In genomic region chr17:37230633-37231032, GRCh38 we compare ENCODE assay signal across 39 cellular contexts.
"Had no signal": no experiment of that assay in that cellular context is flagged by ENCODE, and none has a peak within 500 bp of the region (broad histone marks: within the 10 kb centered on the region; RNA-seq: fewer than 3 reads in every experiment).

No MANE protein-coding gene starts in this region.

- H3K27me3 Mint-ChIP-seq: activated B cell treated with CpG ODN at 0.5 μM for 24 hours; activated CD4-positive, alpha-beta memory T cell treated with anti-CD3 and anti-CD28 coated beads for 36 hours; activated CD4-positive, alpha-beta T cell treated with anti-CD3 and anti-CD28 coated beads, Interleukin-2, amount 10 ng/mL, durations not matched to agents 24 days and 14 days; activated CD8-positive, alpha-beta T cell treated with anti-CD3 and anti-CD28 coated beads for 36 hours; activated naive CD4-positive, alpha-beta T cell treated with anti-CD3 and anti-CD28 coated beads, Interleukin-2, amount 50 U/mL, for 24 hours; activated naive CD8-positive, alpha-beta T cell; activated naive CD8-positive, alpha-beta T cell treated with anti-CD3 and anti-CD28 coated beads, Interleukin-2, amount 10 ng/mL, durations not matched to agents 7 days and 5 days; activated naive CD8-positive, alpha-beta T cell treated with anti-CD3 and anti-CD28 coated beads, Interleukin-2, amount 50 U/mL, for 24 hours; activated T-helper 17 cell treated with anti-CD3 and anti-CD28 coated beads, Interleukin-2, amount 50 U/mL, for 72 hours; brain; central memory CD8-positive, alpha-beta T cell had no signal

- H3K27ac Mint-ChIP-seq: activated B cell treated with CpG ODN at 0.5 μM for 24 hours; activated CD4-positive, alpha-beta memory T cell treated with anti-CD3 and anti-CD28 coated beads for 36 hours; activated CD4-positive, alpha-beta T cell treated with anti-CD3 and anti-CD28 coated beads, Interleukin-2, amount 10 ng/mL, durations not matched to agents 24 days and 14 days; activated CD8-positive, alpha-beta T cell treated with anti-CD3 and anti-CD28 coated beads for 36 hours; activated naive CD4-positive, alpha-beta T cell treated with anti-CD3 and anti-CD28 coated beads for 36 hours; activated naive CD4-positive, alpha-beta T cell treated with anti-CD3 and anti-CD28 coated beads, Interleukin-2, amount 50 U/mL, for 24 hours; activated naive CD8-positive, alpha-beta T cell; activated naive CD8-positive, alpha-beta T cell treated with anti-CD3 and anti-CD28 coated beads, Interleukin-2, amount 10 ng/mL, durations not matched to agents 7 days and 5 days; activated naive CD8-positive, alpha-beta T cell treated with anti-CD3 and anti-CD28 coated beads, Interleukin-2, amount 50 U/mL, for 24 hours; activated T-cell treated with anti-CD3 and anti-CD28 coated beads, Interleukin-2, amount 50 U/mL, for 72 hours; activated T-helper 1 cell treated with anti-CD3 and anti-CD28 coated beads, Interleukin-12 subunit alpha, Interleukin-12 subunit beta, Interleukin-2, Interleukin-4 antibody, amounts not matched to agents 30 ng/mL and 10 ng/mL and 1 ng/mL, durations not matched to agents 14 hours and 24 hours and 36 hours; activated T-helper 17 cell treated with anti-CD3 and anti-CD28 coated beads, Interleukin-2, amount 50 U/mL, for 72 hours; brain; T-helper 1 cell treated with Interleukin-12 subunit alpha and Interleukin-12 subunit beta and Interleukin-4 antibody, amounts not matched to agents 30 μg/mL and 1 μg/mL, for 36 hours; T-helper 2 cell treated with Interferon-gamma antibody and Interleukin-4, amounts not matched to agents 5 μg/mL and 100 μg/mL, for 36 hours had no signal

- H3K9me3 ChIP-seq: ascending aorta had no signal

- H3K4me3 Mint-ChIP-seq: activated B cell treated with CpG ODN at 0.5 μM for 24 hours; activated CD4-positive, alpha-beta memory T cell treated with anti-CD3 and anti-CD28 coated beads for 36 hours; activated CD4-positive, alpha-beta T cell treated with anti-CD3 and anti-CD28 coated beads, Interleukin-2, amount 10 ng/mL, durations not matched to agents 24 days and 14 days; activated CD8-positive, alpha-beta T cell treated with anti-CD3 and anti-CD28 coated beads for 36 hours; activated naive CD4-positive, alpha-beta T cell treated with anti-CD3 and anti-CD28 coated beads for 36 hours; activated naive CD4-positive, alpha-beta T cell treated with anti-CD3 and anti-CD28 coated beads, Interleukin-2, amount 50 U/mL, for 24 hours; activated naive CD8-positive, alpha-beta T cell; activated naive CD8-positive, alpha-beta T cell treated with anti-CD3 and anti-CD28 coated beads, Interleukin-2, amount 10 ng/mL, durations not matched to agents 7 days and 5 days; activated naive CD8-positive, alpha-beta T cell treated with anti-CD3 and anti-CD28 coated beads, Interleukin-2, amount 50 U/mL, for 24 hours; activated T-cell treated with anti-CD3 and anti-CD28 coated beads, Interleukin-2, amount 50 U/mL, for 4 hours; activated T-cell treated with anti-CD3 and anti-CD28 coated beads, Interleukin-2, amount 50 U/mL, for 72 hours; activated T-helper 1 cell treated with anti-CD3 and anti-CD28 coated beads, Interleukin-12 subunit alpha, Interleukin-12 subunit beta, Interleukin-2, Interleukin-4 antibody, amounts not matched to agents 30 ng/mL and 10 ng/mL and 1 ng/mL, durations not matched to agents 14 hours and 24 hours and 36 hours; activated T-helper 17 cell treated with anti-CD3 and anti-CD28 coated beads, Interleukin-2, amount 50 U/mL, for 72 hours; brain; central memory CD8-positive, alpha-beta T cell; T-helper 1 cell treated with Interleukin-12 subunit alpha and Interleukin-12 subunit beta and Interleukin-4 antibody, amounts not matched to agents 30 μg/mL and 1 μg/mL, for 36 hours; T-helper 2 cell treated with Interferon-gamma antibody and Interleukin-4, amounts not matched to agents 5 μg/mL and 100 μg/mL, for 36 hours had no signal

- DNase-seq: activated B cell treated with CpG ODN at 0.5 μM for 24 hours; activated CD4-positive, alpha-beta memory T cell treated with anti-CD3 and anti-CD28 coated beads for 36 hours; activated CD4-positive, alpha-beta T cell treated with anti-CD3 and anti-CD28 coated beads for 4 hours; activated CD4-positive, alpha-beta T cell treated with anti-CD3 and anti-CD28 coated beads, Interleukin-2, amount 10 ng/mL, durations not matched to agents 24 days and 14 days; activated CD4-positive, alpha-beta T cell treated with anti-CD3 and anti-CD28 coated beads, Interleukin-2, amount 50 U/mL, for 1 hour; activated CD4-positive, alpha-beta T cell treated with anti-CD3 and anti-CD28 coated beads, Interleukin-2, amount 50 U/mL, for 4 hours; activated CD4-positive, CD25-positive, alpha-beta regulatory T cell treated with anti-CD3 and anti-CD28 coated beads, Interleukin-2, amount 50 U/mL, for 72 hours; activated CD8-positive, alpha-beta memory T cell treated with anti-CD3 and anti-CD28 coated beads, Interleukin-2, amount 50 U/mL, for 4 hours; activated CD8-positive, alpha-beta T cell treated with anti-CD3 and anti-CD28 coated beads for 36 hours; activated effector memory CD4-positive, alpha-beta T cell treated with anti-CD3 and anti-CD28 coated beads, Interleukin-2, amount 50 U/mL, for 16 hours; activated gamma-delta T cell treated with Interleukin-2 at 50 U/mL for 16 hours; activated naive CD4-positive, alpha-beta T cell; activated naive CD4-positive, alpha-beta T cell treated with anti-CD3 and anti-CD28 coated beads for 36 hours; activated naive CD8-positive, alpha-beta T cell treated with anti-CD3 and anti-CD28 coated beads, Interleukin-2, amount 10 ng/mL, durations not matched to agents 7 days and 5 days; activated naive CD8-positive, alpha-beta T cell treated with anti-CD3 and anti-CD28 coated beads, Interleukin-2, amount 50 U/mL, for 24 hours; activated T-cell treated with anti-CD3 and anti-CD28 coated beads for 4 hours; activated T-cell treated with anti-CD3 and anti-CD28 coated beads, Interleukin-2, amount 50 U/mL, for 1 hour; activated T-cell treated with anti-CD3 and anti-CD28 coated beads, Interleukin-2, amount 50 U/mL, for 4 hours; activated T-cell treated with anti-CD3 and anti-CD28 coated beads, Interleukin-2, amount 50 U/mL, for 72 hours; amygdala; anterior cingulate cortex; caudate nucleus; cerebellar nuclear complex; T-helper 1 cell; T-helper 2 cell; T-helper 9 cell; WERI-Rb-1 had no signal

- FAIRE-seq: bronchial epithelial cell, TTC549 had no signal

- H3K4me3 ChIP-seq: ascending aorta, cardiac muscle cell had no signal

- H3K27me3 ChIP-seq: ascending aorta, cardiac muscle cell had no signal

- H3K9me3 Mint-ChIP-seq: activated B cell treated with CpG ODN at 0.5 μM for 24 hours; activated CD4-positive, alpha-beta memory T cell treated with anti-CD3 and anti-CD28 coated beads for 36 hours; activated CD4-positive, alpha-beta T cell treated with anti-CD3 and anti-CD28 coated beads, Interleukin-2, amount 10 ng/mL, durations not matched to agents 24 days and 14 days; activated CD8-positive, alpha-beta T cell treated with anti-CD3 and anti-CD28 coated beads for 36 hours; activated naive CD4-positive, alpha-beta T cell treated with anti-CD3 and anti-CD28 coated beads for 36 hours; activated naive CD4-positive, alpha-beta T cell treated with anti-CD3 and anti-CD28 coated beads, Interleukin-2, amount 50 U/mL, for 24 hours; activated naive CD8-positive, alpha-beta T cell treated with anti-CD3 and anti-CD28 coated beads, Interleukin-2, amount 10 ng/mL, durations not matched to agents 7 days and 5 days; activated naive CD8-positive, alpha-beta T cell treated with anti-CD3 and anti-CD28 coated beads, Interleukin-2, amount 50 U/mL, for 24 hours; activated T-cell treated with anti-CD3 and anti-CD28 coated beads, Interleukin-2, amount 50 U/mL, for 4 hours; activated T-cell treated with anti-CD3 and anti-CD28 coated beads, Interleukin-2, amount 50 U/mL, for 72 hours; activated T-helper 1 cell treated with anti-CD3 and anti-CD28 coated beads, Interleukin-12 subunit alpha, Interleukin-12 subunit beta, Interleukin-2, Interleukin-4 antibody, amounts not matched to agents 30 ng/mL and 10 ng/mL and 1 ng/mL, durations not matched to agents 14 hours and 24 hours and 36 hours; activated T-helper 17 cell treated with anti-CD3 and anti-CD28 coated beads, Interleukin-2, amount 50 U/mL, for 72 hours; brain; central memory CD8-positive, alpha-beta T cell; T-helper 1 cell treated with Interleukin-12 subunit alpha and Interleukin-12 subunit beta and Interleukin-4 antibody, amounts not matched to agents 30 μg/mL and 1 μg/mL, for 36 hours; T-helper 2 cell treated with Interferon-gamma antibody and Interleukin-4, amounts not matched to agents 5 μg/mL and 100 μg/mL, for 36 hours had no signal

- H3K4me1 ChIP-seq: ascending aorta had no signal

- H3K4me1 Mint-ChIP-seq: activated B cell treated with CpG ODN at 0.5 μM for 24 hours; activated CD4-positive, alpha-beta T cell treated with anti-CD3 and anti-CD28 coated beads, Interleukin-2, amount 10 ng/mL, durations not matched to agents 24 days and 14 days; activated naive CD4-positive, alpha-beta T cell treated with anti-CD3 and anti-CD28 coated beads, Interleukin-2, amount 50 U/mL, for 24 hours; activated naive CD8-positive, alpha-beta T cell treated with anti-CD3 and anti-CD28 coated beads, Interleukin-2, amount 10 ng/mL, durations not matched to agents 7 days and 5 days; activated naive CD8-positive, alpha-beta T cell treated with anti-CD3 and anti-CD28 coated beads, Interleukin-2, amount 50 U/mL, for 24 hours; activated T-helper 17 cell treated with anti-CD3 and anti-CD28 coated beads, Interleukin-2, amount 50 U/mL, for 72 hours; central memory CD8-positive, alpha-beta T cell had no signal

- H3K27ac ChIP-seq: ascending aorta, cardiac muscle cell, WERI-Rb-1 had no signal

- ATAC-seq: activated CD8-positive, alpha-beta T cell treated with anti-CD3 and anti-CD28 coated beads for 36 hours; activated naive CD8-positive, alpha-beta T cell treated with anti-CD3 and anti-CD28 coated beads, Interleukin-2, amount 50 U/mL, for 24 hours; activated T-cell treated with anti-CD3 and anti-CD28 coated beads, Interleukin-2, amount 50 U/mL, for 4 hours; activated T-cell treated with anti-CD3 and anti-CD28 coated beads, Interleukin-2, amount 50 U/mL, for 72 hours; activated T-helper 17 cell treated with anti-CD3 and anti-CD28 coated beads, Interleukin-2, amount 50 U/mL, for 72 hours had no signal
